8 cellular contexts compared by ENCODE assay signal in the genomic region with DNA sequence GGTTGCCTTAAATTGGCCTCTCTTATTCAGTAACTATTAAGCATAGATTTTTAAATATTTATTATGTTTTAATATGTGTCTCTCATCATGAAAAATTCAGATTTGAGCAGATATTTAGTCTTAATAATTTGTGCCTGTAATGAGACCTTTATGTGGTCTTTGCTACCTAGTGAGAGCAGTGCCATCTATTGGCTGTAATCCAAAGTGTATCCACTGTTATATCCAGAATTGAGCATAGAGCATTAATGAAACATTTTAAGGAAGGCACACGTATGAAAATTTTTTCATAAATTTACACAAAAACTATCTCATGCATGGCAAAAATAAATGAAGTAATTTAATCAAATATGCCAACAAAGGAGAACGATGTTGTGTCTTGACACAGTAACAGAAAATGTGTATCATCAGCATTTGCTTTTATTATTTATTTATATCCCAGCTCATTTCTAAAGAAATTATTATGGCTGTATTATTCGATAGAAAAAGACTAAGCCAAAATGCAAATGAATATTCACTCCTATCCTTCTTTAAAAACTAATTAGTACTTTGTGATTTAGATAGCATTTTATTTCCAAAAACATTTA.
DNase-seq lines count a peak whose midpoint lies in the region; ATAC-seq, FAIRE-seq and TF ChIP-seq lines count a peak whose summit lies in the region.

No MANE protein-coding gene starts in this region.

- ATAC-seq in GM18520 (IDR thresholded peaks at IDR 0.05; ENCODE audit: unreplicated experiment): no peak

- DNase-seq in AG10803 (ENCODE audit: low read depth) (peak; percentile 15), GM18507 (ENCODE audit: extremely low spot score, insufficient read length, low read depth) (no peak), HuH-7 (ENCODE audit: low spot score) (peak; percentile 2), RKO (ENCODE audit: low spot score) (peak; percentile 69), glomerular endothelial cell (ENCODE audit: extremely low read depth, low read depth, low spot score) (peak; percentile 7), NK-92 (lab: John Stamatoyannopoulos, UW; ENCODE audit: unreplicated experiment) (no peak), mesenteric fat pad (ENCODE audit: low spot score) (no peak)

- FAIRE-seq in GM18507 (lab: Jason Lieb, UNC): peak; percentile 52

- no peak overlapping the region for H3K4me3 ChIP-seq in AG10803 (ENCODE audit: low read length)

- peak; percentile 44 for TF ChIP-seq CTCF in AG10803 (conservative IDR thresholded peaks at IDR 0.05; ENCODE audit: low read length)

Comparison
In these comparisons a context has a peak if more than half of its experiments do, and no peak if none do; other contexts are left out.
1. DNase-seq: peak in AG10803 (single experiment), HuH-7 (single experiment), RKO (single experiment) and glomerular endothelial cell (single experiment); none in GM18507 (single experiment), NK-92 (single experiment) and mesenteric fat pad (single experiment).